In the genomic region with DNA sequence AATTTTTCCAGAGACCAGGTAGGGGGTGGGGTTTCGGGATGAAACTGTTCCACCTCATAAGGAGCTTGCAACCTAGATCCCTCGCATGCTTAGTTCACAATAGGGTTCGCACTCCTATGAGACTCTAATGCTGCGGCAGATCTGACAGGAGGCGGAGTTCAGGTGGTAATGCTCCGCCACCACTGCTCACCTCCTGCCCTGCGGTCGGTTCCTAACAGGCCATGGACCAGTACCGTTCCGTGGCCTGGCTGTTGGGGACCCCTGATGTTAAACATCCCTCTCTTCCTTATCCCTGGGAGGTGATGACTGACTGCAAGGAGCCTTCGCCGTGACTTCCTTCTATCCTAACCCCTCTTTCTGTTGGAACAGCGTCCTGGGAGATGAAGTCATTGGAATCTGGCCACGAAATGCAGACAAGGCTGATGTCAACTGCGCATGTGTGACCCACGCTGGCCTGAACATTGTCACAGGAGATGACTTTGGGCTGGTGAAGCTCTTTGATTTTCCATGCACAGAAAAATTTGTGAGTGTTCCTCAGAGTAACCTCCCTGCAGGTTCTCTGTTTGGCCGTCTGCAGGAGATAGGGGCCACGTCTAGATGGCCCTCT, we compare ENCODE assay signal across 24 cellular contexts.
DNase-seq lines count a peak whose midpoint lies in the region; ATAC-seq and TF ChIP-seq lines count a peak whose summit lies in the region.
"Had no signal": no experiment of that assay in that cellular context is flagged by ENCODE, and none has a peak within 500 bp of the region (broad histone marks: within the 10 kb centered on the region; RNA-seq: fewer than 3 reads in every experiment).

No MANE protein-coding gene starts in this region.

- 94 to 97% (median 96%) methylated on average over 17 to 18 of the region's 18 CpGs for WGBS in stomach, 5 donors

- H3K27me3 ChIP-seq in Caco-2 (replicated peaks; ENCODE audit: control insufficient read depth, insufficient read depth, low read length) (no peaks in the 10 kb centered on the region), HUES48 (ENCODE audit: control insufficient read depth, insufficient read depth, low read length) (no peaks in the 10 kb centered on the region), HAP-1 (ENCODE audit: low read depth) (no peaks in the 10 kb centered on the region), stomach (no peaks in the 10 kb centered on the region)
- H3K27me3 ChIP-seq: body of pancreas, colonic mucosa, Peyer's patch, transverse colon had no signal

- TF ChIP-seq CTCF in Caco-2 (IDR thresholded peaks at IDR 0.05; ENCODE audit: insufficient read depth in 1 of 2, low read depth in 1 of 2, low read length in 1 of 2, severe bottlenecking in 1 of 2, unreplicated experiment in 1 of 2) (no peak), endothelial cell (IDR thresholded peaks at IDR 0.05; ENCODE audit: unreplicated experiment) (no peak), neural crest cell (conservative IDR thresholded peaks at IDR 0.05) (no peak), stomach (IDR thresholded peaks at IDR 0.05) (no peak)

- TF ChIP-seq POLR2A in stomach (IDR thresholded peaks at IDR 0.05) = no peak

- intact Hi-C loops in Caco-2 (cut with micrococcal nuclease; ENCODE audit: unreplicated experiment) = loop anchor here (5.0 kb wide), 1 partner anchor 66 kb away; no protein-coding TSS in a partner anchor
- intact Hi-C loops in stomach (cut with DNase I; ENCODE audit: low total_unique reads) = no loop called here

- peaks cover 6% of the 10 kb centered on the region for H3K4me1 Mint-ChIP-seq in Caco-2 (ENCODE audit: low read depth, unreplicated experiment)
- peaks cover 44% of the 10 kb centered on the region for H3K4me1 Mint-ChIP-seq in endothelial cell (ENCODE audit: unreplicated experiment)
- H3K4me1 Mint-ChIP-seq in neural crest cell = peaks cover 32% of the 10 kb centered on the region

- H3K9me3 ChIP-seq in Caco-2 (no peaks in the 10 kb centered on the region), HUES48 (ENCODE audit: control insufficient read depth, insufficient read depth, low read length) (no peaks in the 10 kb centered on the region), HAP-1 (no peaks in the 10 kb centered on the region), stomach (no peaks in the 10 kb centered on the region)
- H3K9me3 ChIP-seq: body of pancreas, colonic mucosa, Peyer's patch, transverse colon had no signal

- TF ChIP-seq EP300 in stomach (IDR thresholded peaks at IDR 0.05) = no peak

- no peak for DNase-seq in Caco-2
- no peak for DNase-seq in endothelial cell (ENCODE audit: low spot score)
- DNase-seq in neural crest cell (ENCODE audit: low read depth, low spot score) = no peak
- DNase-seq in HAP-1 (ENCODE audit: low spot score in 2 of 2) = no peak
- DNase-seq in stomach = no peak
- DNase-seq: activated CD4-positive, alpha-beta T cell treated with anti-CD3 and anti-CD28 coated beads for 48 hours; body of pancreas; colonic mucosa; DMS53; GM23248; islet precursor cell; NCI-H1105; NCI-H2081 treated with DMSO at 0.1 percent for 48 hours; NK-92 treated with Interleukin-12 subunit alpha and Interleukin-12 subunit beta, amount 100 ng/mL, for 24 hours; Peyer's patch; stimulated activated CD4-positive, alpha-beta T cell treated with anti-CD3 and anti-CD28 coated beads, Interleukin-2, amount 100 ng/mL, for 24 hours; stimulated activated naive CD4-positive, alpha-beta T cell treated with Interleukin-2 at 50 U/mL for 16 hours; transverse colon had no signal

- CTCF ChIA-PET in Caco-2 (lab: Charles Lee) = no interaction called here

- H3K27ac Mint-ChIP-seq in Caco-2 (ENCODE audit: unreplicated experiment) (peak overlapping the region; percentile 3), endothelial cell (ENCODE audit: unreplicated experiment) (peak overlapping the region; percentile 36), neural crest cell (ENCODE audit: unreplicated experiment) (peak overlapping the region; percentile 48)
- H3K27ac Mint-ChIP-seq: activated naive CD4-positive, alpha-beta T cell treated with anti-CD3 and anti-CD28 coated beads, Interleukin-2, amount 50 U/mL, for 72 hours had no signal

- peak overlapping the region; percentile 31 for H3K27ac ChIP-seq in HUES48 (ENCODE audit: low read depth, low read length)
- H3K27ac ChIP-seq in stomach = no peak overlapping the region
- H3K27ac ChIP-seq: body of pancreas, colonic mucosa, GM23248, parathyroid adenoma, Peyer's patch, transverse colon had no signal

- H3K27me3 Mint-ChIP-seq in Caco-2 (ENCODE audit: insufficient read depth, unreplicated experiment) (no peaks in the 10 kb centered on the region), endothelial cell (ENCODE audit: unreplicated experiment) (peaks cover 30% of the 10 kb centered on the region), neural crest cell (ENCODE audit: low read depth) (no peaks in the 10 kb centered on the region)

- H3K36me3 ChIP-seq in Caco-2 (ENCODE audit: control insufficient read depth, insufficient read depth, low read length) (peaks cover 1% of the 10 kb centered on the region), HUES48 (ENCODE audit: control insufficient read depth, insufficient read depth, low read length) (peaks cover 32% of the 10 kb centered on the region), HAP-1 (replicated peaks) (peaks cover 9% of the 10 kb centered on the region), stomach (peaks cover 0 to 46% (median 37%) of the 10 kb centered on the region in 4 donors)

- BruUV-seq in Caco-2 (replicated peaks; lab: Mats Ljungman, UMichigan) = no TSS peak

- in situ Hi-C loops in HAP-1 (cut with MboI; ENCODE audit: low sequenced_read_pairs) = no loop called here

- no peaks in the 10 kb centered on the region for H3K9me3 Mint-ChIP-seq in Caco-2 (ENCODE audit: unreplicated experiment)
- H3K9me3 Mint-ChIP-seq in endothelial cell (ENCODE audit: unreplicated experiment) = no peaks in the 10 kb centered on the region
- H3K9me3 Mint-ChIP-seq in neural crest cell = peaks cover 7% of the 10 kb centered on the region

- H3K4me3 ChIP-seq in Caco-2 (ENCODE audit: low read depth, low read length) (no peak overlapping the region), HUES48 (ENCODE audit: low read depth, low read length) (no peak overlapping the region), HAP-1 (no peak overlapping the region), stomach (no peak overlapping the region)
- H3K4me3 ChIP-seq: body of pancreas, colonic mucosa, GM23248, Peyer's patch, transverse colon had no signal

- H3K4me1 ChIP-seq in Caco-2 (no peaks in the 10 kb centered on the region), HUES48 (ENCODE audit: control insufficient read depth, insufficient read depth, low read length) (peaks cover 24% of the 10 kb centered on the region; the same call in 1 of the 2 replicates), HAP-1 (no peaks in the 10 kb centered on the region), stomach (peaks cover 0 to 15% (median 7%) of the 10 kb centered on the region in 4 donors)
- H3K4me1 ChIP-seq: body of pancreas, colonic mucosa, parathyroid adenoma had no signal

- POLR2A ChIA-PET in Caco-2 (lab: Charles Lee) = no interaction called here

- H3K9ac ChIP-seq in HUES48 (ENCODE audit: low read depth, low read length) = no peak overlapping the region
- H3K9ac ChIP-seq: GM23248, parathyroid adenoma had no signal

- H3K4me3 Mint-ChIP-seq in Caco-2 (ENCODE audit: unreplicated experiment) (no peak overlapping the region), endothelial cell (ENCODE audit: unreplicated experiment) (peak overlapping the region; percentile 62), neural crest cell (peak overlapping the region; percentile 5)
- H3K4me3 Mint-ChIP-seq: CD14-positive monocyte had no signal

- peaks cover 72% of the 10 kb centered on the region for H3K36me3 Mint-ChIP-seq in Caco-2 (ENCODE audit: insufficient read depth, unreplicated experiment)
- peaks cover 41% of the 10 kb centered on the region for H3K36me3 Mint-ChIP-seq in endothelial cell (ENCODE audit: low read depth, unreplicated experiment)
- peaks cover 42% of the 10 kb centered on the region for H3K36me3 Mint-ChIP-seq in neural crest cell (ENCODE audit: low read depth)

- ATAC-seq in HG02970 (IDR thresholded peaks at IDR 0.05; ENCODE audit: low FRiP score, unreplicated experiment) (no peak), GM19035 (IDR thresholded peaks at IDR 0.05; ENCODE audit: unreplicated experiment) (no peak)
- ATAC-seq: activated naive CD4-positive, alpha-beta T cell treated with anti-CD3 and anti-CD28 coated beads, Interleukin-2, amount 50 U/mL, for 72 hours; body of pancreas had no signal
